ENCODE assay signal across 8 cellular contexts in genomic region chr20:46132705-46133120, GRCh38. TPM values are rescaled to one million over a fixed set of nuclear protein-coding genes. Genes with fewer than 3 reads are reported as not detected.
DNase-seq lines count a peak whose midpoint lies in the region; ATAC-seq, FAIRE-seq and TF ChIP-seq lines count a peak whose summit lies in the region.

No MANE protein-coding gene starts in this region.

- no peaks in the 10 kb centered on the region for H3K4me1 ChIP-seq in HepG2 (ENCODE audit: insufficient read depth, low read length)

- TF ChIP-seq CTCF in CD4-positive, alpha-beta T cell (IDR thresholded peaks at IDR 0.05): peak; percentile 76
- TF ChIP-seq CTCF in HepG2 (CRISPR knock-in tag; IDR thresholded peaks at IDR 0.05): peak; percentile 97

- 14% methylated on average over 17 of the region's 17 CpGs for WGBS in HepG2 (ENCODE audit: low lambda C conversion rate)

- H3K79me2 ChIP-seq in HepG2 (ENCODE audit: insufficient read depth, low read length): no peaks in the 10 kb centered on the region

- no peak for TF ChIP-seq EP300 in HepG2 (IDR thresholded peaks at IDR 0.05; ENCODE audit: low read depth in 2 of 2, low read length in 2 of 2)
- no peak for TF ChIP-seq EP300 in HepG2 (CRISPR knock-in tag; IDR thresholded peaks at IDR 0.05; ENCODE audit: borderline replicate concordance)

- peak; percentile 68 for ATAC-seq in CD4-positive, alpha-beta T cell (ENCODE audit: poor library complexity)
- peak; percentile 56 for ATAC-seq in central memory CD8-positive, alpha-beta T cell (replicated peaks; ENCODE audit: extremely low read depth, poor library complexity, severe bottlenecking)
- ATAC-seq in HepG2 (peak; percentile 94), GM19452 (IDR thresholded peaks at IDR 0.05; ENCODE audit: unreplicated experiment) (no peak)

- CTCF ChIA-PET in CD4-positive, alpha-beta T cell (lab: Charles Lee): no interaction called here
- CTCF ChIA-PET in HepG2 (lab: Yijun Ruan, JAX; ENCODE audit: low intra/inter-chr PET ratio, low total read pairs): interaction anchor here (0.7 to 2.0 kb wide), 5 partner anchors 19 to 353 kb away, joined by 3 to 19 read pairs (median 6); no protein-coding TSS in a partner anchor

- no peak overlapping the region for H2AFZ ChIP-seq in HepG2 (ENCODE audit: low read length)

- peak; percentile 98 for TF ChIP-seq RAD21 in HepG2 (CRISPR knock-in tag; IDR thresholded peaks at IDR 0.05)

- H4K20me1 ChIP-seq in HepG2 (ENCODE audit: insufficient read depth, low read length): peaks cover 2% of the 10 kb centered on the region; the same call in 1 of the 2 replicates

- DNase-seq in CD4-positive, alpha-beta T cell: peak; percentile 26 to 66 (median 46)
- peak; percentile 50 for DNase-seq in HCEC 1CT
- peak; percentile 75 for DNase-seq in NCI-H345 (lab: John Stamatoyannopoulos, UW)
- peak; percentile 44 for DNase-seq in activated CD4-positive, alpha-beta T cell treated with anti-CD3 and anti-CD28 coated beads for 1 hour
- DNase-seq in central memory CD8-positive, alpha-beta T cell (ENCODE audit: low spot score in 2 of 2): peak; percentile 15 to 30
- DNase-seq in HepG2 (ENCODE audit: low spot score): peak; percentile 53
- DNase-seq in stimulated activated CD4-positive, alpha-beta T cell treated with anti-CD3 and anti-CD28 coated beads, Interleukin-4, amount 100 ng/mL, for 4 hours: peak; percentile 36 to 53

- H3K4me1 Mint-ChIP-seq in CD4-positive, alpha-beta T cell (ENCODE audit: low read depth): no peaks in the 10 kb centered on the region
- peaks cover 8% of the 10 kb centered on the region for H3K4me1 Mint-ChIP-seq in central memory CD8-positive, alpha-beta T cell

- no peak overlapping the region for H3K27ac Mint-ChIP-seq in CD4-positive, alpha-beta T cell
- H3K27ac Mint-ChIP-seq in central memory CD8-positive, alpha-beta T cell (ENCODE audit: low read depth): no peak overlapping the region

- H3K9ac ChIP-seq in HepG2 (ENCODE audit: insufficient read depth, low read depth, low read length): no peak overlapping the region

- intact Hi-C loops in CD4-positive, alpha-beta T cell (cut with DNase I, micrococcal nuclease): loop anchor here (1.0 to 5.0 kb wide), 5 partner anchors 216 to 550 kb away; no protein-coding TSS in a partner anchor
- intact Hi-C loops in HepG2 (cut with micrococcal nuclease; ENCODE audit: unreplicated experiment): loop anchor here (1.0 kb wide), 3 partner anchors 42 to 217 kb away; no protein-coding TSS in a partner anchor

- BruUV-seq in HepG2 (replicated peaks; lab: Mats Ljungman, UMichigan): no TSS peak

- no peak overlapping the region for H3K27ac ChIP-seq in CD4-positive, alpha-beta T cell (ENCODE audit: low read depth, low read length)
- H3K27ac ChIP-seq in HepG2 (ENCODE audit: extremely low read length, insufficient read depth, low read length): no peak overlapping the region

- POLR2A ChIA-PET in CD4-positive, alpha-beta T cell (lab: Charles Lee): no interaction called here
- POLR2A ChIA-PET in HepG2 (lab: Yijun Ruan, JAX): no interaction called here

- peaks cover 65% of the 10 kb centered on the region for H3K27me3 Mint-ChIP-seq in CD4-positive, alpha-beta T cell
- H3K27me3 Mint-ChIP-seq in central memory CD8-positive, alpha-beta T cell: peaks cover 69% of the 10 kb centered on the region

- TF ChIP-seq POLR2A in HepG2 (IDR thresholded peaks at IDR 0.05; ENCODE audit: insufficient read depth in 1 of 2, low read depth in 2 of 2, low read length in 2 of 2): no peak

- H3K4me3 Mint-ChIP-seq in CD4-positive, alpha-beta T cell: no peak overlapping the region
- H3K4me3 Mint-ChIP-seq in central memory CD8-positive, alpha-beta T cell: no peak overlapping the region

- FAIRE-seq in HepG2 (lab: Jason Lieb, UNC): peak; percentile 71

- H3K4me2 ChIP-seq in HepG2 (ENCODE audit: low read depth, low read length): no peak overlapping the region

- peaks cover 26% of the 10 kb centered on the region for H3K27me3 ChIP-seq in CD4-positive, alpha-beta T cell (ENCODE audit: control insufficient read depth, insufficient read depth, low read length)
- H3K27me3 ChIP-seq in HepG2 (ENCODE audit: control insufficient read depth in 1 of 2, insufficient read depth in 2 of 2, low read length in 2 of 2): peaks cover 16 to 75% of the 10 kb centered on the region in 2 experiments

- H3K36me3 Mint-ChIP-seq in CD4-positive, alpha-beta T cell (ENCODE audit: low read depth): no peaks in the 10 kb centered on the region
- peaks cover 5% of the 10 kb centered on the region for H3K36me3 Mint-ChIP-seq in central memory CD8-positive, alpha-beta T cell (ENCODE audit: insufficient read depth)

- no peaks in the 10 kb centered on the region for H3K9me3 ChIP-seq in CD4-positive, alpha-beta T cell (ENCODE audit: control insufficient read depth, low read length)
- H3K9me3 ChIP-seq in HepG2 (ENCODE audit: low read length): no peaks in the 10 kb centered on the region

- H3K9me3 Mint-ChIP-seq in CD4-positive, alpha-beta T cell: no peaks in the 10 kb centered on the region
- H3K9me3 Mint-ChIP-seq in central memory CD8-positive, alpha-beta T cell: no peaks in the 10 kb centered on the region

- no peak overlapping the region for H3K4me3 ChIP-seq in HepG2 (replicated peaks in 1 of 3; ENCODE audit: insufficient read depth in 1 of 3, low read depth in 2 of 3, low read length in 3 of 3)

- in situ Hi-C loops in HepG2 (cut with HindIII; ENCODE audit: extremely low pct_ligation_motif_present, low pct_unique_long_range_greater_than_20kb): no loop called here

- H3K36me3 ChIP-seq in HepG2 (replicated peaks in 1 of 2; ENCODE audit: control insufficient read depth in 1 of 2, insufficient read depth in 2 of 2, low read length in 2 of 2): no peaks in the 10 kb centered on the region

TF ChIP-seq in HepG2, 621 proteins besides CTCF, POLR2A, EP300 and RAD21 (continues in another document):
- TF ChIP-seq KDM1A (CRISPR knock-in tag; IDR thresholded peaks at IDR 0.05) (no peak), NFYB (CRISPR knock-in tag; IDR thresholded peaks at IDR 0.05) (no peak), FOXM1 (CRISPR knock-in tag; IDR thresholded peaks at IDR 0.05) (no peak), ZFP37 (CRISPR knock-in tag; IDR thresholded peaks at IDR 0.05; ENCODE audit: borderline replicate concordance) (no peak), ZNF746 (CRISPR knock-in tag; IDR thresholded peaks at IDR 0.05) (no peak), ATF7 (IDR thresholded peaks at IDR 0.05) (no peak), ATF7 (CRISPR knock-in tag; IDR thresholded peaks at IDR 0.05) (0 out of 2 replicates have a peak, but pooled peaks have one; percentile 40), ZNF24 (IDR thresholded peaks at IDR 0.05) (no peak), ZNF790 (CRISPR knock-in tag; IDR thresholded peaks at IDR 0.05; ENCODE audit: borderline replicate concordance) (no peak)

RNA-seq across cellular contexts. Expression of gene CD40, which starts 14.6 kb away (rescaled TPM):
- 1 to 10 TPM; 1.0 to 1.2 TPM for total RNA-seq in CD4-positive, alpha-beta T cell
- total RNA-seq in HepG2 (2016; rRNA removed; fragmentation: Illumina TruSeq; extraction: Trizol): 2.2 and 4.6 TPM in 2 replicates
- 1.6 and 2.0 TPM in 2 replicates for total RNA-seq in HepG2 (2016; cell fraction: cytosol; rRNA removed; fragmentation: Illumina TruSeq; extraction: Trizol; ENCODE audit: low read depth)
- 2.5 and 4.5 TPM in 2 replicates for total RNA-seq in HepG2 (2016; cell fraction: insoluble cytoplasmic fraction; rRNA removed; fragmentation: Illumina TruSeq; extraction: Trizol)
- total RNA-seq in HepG2 (2016; cell fraction: membrane; rRNA removed; fragmentation: Illumina TruSeq; extraction: Trizol): 2.7 and 3.4 TPM in 2 replicates
- 4.5 and 5.3 TPM in 2 replicates for total RNA-seq in HepG2 (2016; cell fraction: nucleus; rRNA removed; fragmentation: Illumina TruSeq; extraction: Trizol)
- 13.4 TPM in 2 replicates for polyA plus RNA-seq in HepG2 (2011; rRNA removed)
- polyA plus RNA-seq in HepG2 (2011; cell fraction: cytosol; rRNA removed): 10.3 and 14.5 TPM in 2 replicates
- 11.5 and 13.3 TPM in 2 replicates for polyA plus RNA-seq in HepG2 (2011; cell fraction: nucleus; rRNA removed)
- 5.5 and 6.2 TPM in 2 replicates for polyA plus RNA-seq in HepG2 (2012)
- polyA plus RNA-seq in HepG2 (2016; cell fraction: cytosol; fragmentation: Illumina TruSeq; extraction: Trizol; ENCODE audit: low read depth): 1.8 and 2.2 TPM in 2 replicates
- polyA plus RNA-seq in HepG2 (2016; cell fraction: insoluble cytoplasmic fraction; fragmentation: Illumina TruSeq; extraction: Trizol; ENCODE audit: low read depth): 2.2 and 2.6 TPM in 2 replicates
- polyA plus RNA-seq in HepG2 (2016; cell fraction: membrane; fragmentation: Illumina TruSeq; extraction: Trizol; ENCODE audit: low read depth): 1.6 and 2.6 TPM in 2 replicates
- 7.9 and 9.2 TPM in 2 replicates for polyA plus RNA-seq in HepG2 (2016; cell fraction: nucleus; fragmentation: Illumina TruSeq; extraction: Trizol; ENCODE audit: insufficient read depth, low read depth)
- polyA minus RNA-seq in HepG2 (2011; rRNA and poly(A)+ RNA removed; ENCODE audit: low replicate concordance): 0.70 and 6.5 TPM in 2 replicates
- 3.3 and 4.0 TPM in 2 replicates for polyA minus RNA-seq in HepG2 (2011; cell fraction: cytosol; rRNA and poly(A)+ RNA removed)
- 4.8 and 5.8 TPM in 2 replicates for polyA minus RNA-seq in HepG2 (2011; cell fraction: nucleus; rRNA and poly(A)+ RNA removed)

RNA-seq across cellular contexts. Expression of gene NCOA5, which starts 43.0 kb away (rescaled TPM):
- total RNA-seq in CD4-positive, alpha-beta T cell: 10 to 100 TPM in 1 of 2 experiments, 1 to 10 TPM in 1; 9.7 to 10.5 TPM
- total RNA-seq in HepG2 (2016; rRNA removed; fragmentation: Illumina TruSeq; extraction: Trizol): 28.4 and 37.7 TPM in 2 replicates
- 5.3 and 5.8 TPM in 2 replicates for total RNA-seq in HepG2 (2016; cell fraction: cytosol; rRNA removed; fragmentation: Illumina TruSeq; extraction: Trizol; ENCODE audit: low read depth)
- total RNA-seq in HepG2 (2016; cell fraction: insoluble cytoplasmic fraction; rRNA removed; fragmentation: Illumina TruSeq; extraction: Trizol): 27.1 and 29.5 TPM in 2 replicates
- 12.8 and 13.5 TPM in 2 replicates for total RNA-seq in HepG2 (2016; cell fraction: membrane; rRNA removed; fragmentation: Illumina TruSeq; extraction: Trizol)
- total RNA-seq in HepG2 (2016; cell fraction: nucleus; rRNA removed; fragmentation: Illumina TruSeq; extraction: Trizol): 18.5 and 23.8 TPM in 2 replicates
- polyA plus RNA-seq in HepG2 (2011; rRNA removed): 16.5 and 17.5 TPM in 2 replicates
- 11.8 and 14.3 TPM in 2 replicates for polyA plus RNA-seq in HepG2 (2011; cell fraction: cytosol; rRNA removed)
- 22.9 and 23.8 TPM in 2 replicates for polyA plus RNA-seq in HepG2 (2011; cell fraction: nucleus; rRNA removed)
- polyA plus RNA-seq in HepG2 (2012): 17.3 and 18.5 TPM in 2 replicates
- polyA plus RNA-seq in HepG2 (2016; cell fraction: cytosol; fragmentation: Illumina TruSeq; extraction: Trizol; ENCODE audit: low read depth): 3.4 and 3.9 TPM in 2 replicates
- 39.8 and 50.1 TPM in 2 replicates for polyA plus RNA-seq in HepG2 (2016; cell fraction: insoluble cytoplasmic fraction; fragmentation: Illumina TruSeq; extraction: Trizol; ENCODE audit: low read depth)
- polyA plus RNA-seq in HepG2 (2016; cell fraction: membrane; fragmentation: Illumina TruSeq; extraction: Trizol; ENCODE audit: low read depth): 9.4 and 9.8 TPM in 2 replicates
- polyA plus RNA-seq in HepG2 (2016; cell fraction: nucleus; fragmentation: Illumina TruSeq; extraction: Trizol; ENCODE audit: insufficient read depth, low read depth): 57.0 and 60.2 TPM in 2 replicates
- 16.8 and 41.9 TPM in 2 replicates for polyA minus RNA-seq in HepG2 (2011; rRNA and poly(A)+ RNA removed; ENCODE audit: low replicate concordance)
- polyA minus RNA-seq in HepG2 (2011; cell fraction: cytosol; rRNA and poly(A)+ RNA removed): 10.9 and 12.0 TPM in 2 replicates
- polyA minus RNA-seq in HepG2 (2011; cell fraction: nucleus; rRNA and poly(A)+ RNA removed): 17.4 TPM in 2 replicates

Comparison
In these comparisons a context has a peak if more than half of its experiments do, and no peak if none do; other contexts are left out.
1. DNase-seq: peak in every context shown above with its lines; median percentile 75 in NCI-H345; 53 in HepG2; 50 in HCEC 1CT; 46 in CD4-positive, alpha-beta T cell; 44 in stimulated activated CD4-positive, alpha-beta T cell treated with anti-CD3 and anti-CD28 coated beads, Interleukin-4, amount 100 ng/mL, for 4 hours; 44 in activated CD4-positive, alpha-beta T cell treated with anti-CD3 and anti-CD28 coated beads for 1 hour; 22 in central memory CD8-positive, alpha-beta T cell.